7 cellular contexts compared by ENCODE assay signal in genomic region chr6:53979468-53980067, GRCh38.
A peak's percentile ranks its signal among the peaks of the same experiment; 100 is the strongest.
DNase-seq lines count a peak whose midpoint lies in the region; ATAC-seq and TF ChIP-seq lines count a peak whose summit lies in the region.

No MANE protein-coding gene starts in this region.

- H3K4me3 ChIP-seq in coronary artery (no peak overlapping the region), neural progenitor cell (no peak overlapping the region)
- H3K4me3 ChIP-seq in effector memory CD4-positive, alpha-beta T cell (ENCODE audit: insufficient read depth, low read depth, low read length, poor library complexity, severe bottlenecking) = no peak overlapping the region

- H3K27me3 Mint-ChIP-seq in neural progenitor cell (ENCODE audit: insufficient read depth, low read depth) = peaks cover 9% of the 10 kb centered on the region

- no peaks in the 10 kb centered on the region for H3K36me3 ChIP-seq in neural progenitor cell
- no peaks in the 10 kb centered on the region for H3K36me3 ChIP-seq in effector memory CD4-positive, alpha-beta T cell (ENCODE audit: control insufficient read depth, insufficient read depth, low read length)

- no peak overlapping the region for H3K27ac Mint-ChIP-seq in neural progenitor cell

- no peaks in the 10 kb centered on the region for H3K27me3 ChIP-seq in neural progenitor cell
- no peaks in the 10 kb centered on the region for H3K27me3 ChIP-seq in effector memory CD4-positive, alpha-beta T cell (replicated peaks; ENCODE audit: control insufficient read depth, insufficient read depth, low read length, poor library complexity, severe bottlenecking)

- no peaks in the 10 kb centered on the region for H4K20me1 ChIP-seq in neural progenitor cell (ENCODE audit: low read depth)

- H3K4me1 ChIP-seq in neural progenitor cell = no peaks in the 10 kb centered on the region
- no peaks in the 10 kb centered on the region for H3K4me1 ChIP-seq in effector memory CD4-positive, alpha-beta T cell (ENCODE audit: control insufficient read depth, insufficient read depth, low read length, poor library complexity, severe bottlenecking)

- no peaks in the 10 kb centered on the region for H3K4me1 Mint-ChIP-seq in neural progenitor cell

- DNase-seq in DMS79 treated with DMSO at 0.1 percent for 48 hours (lab: John Stamatoyannopoulos, UW) (peak; percentile 58), HCEC 1CT (peak; percentile 56), NCI-H748 treated with DMSO at 0.1 percent for 48 hours (lab: John Stamatoyannopoulos, UW) (peak; percentile 46), coronary artery (ENCODE audit: low spot score) (no peak), neural progenitor cell (ENCODE audit: low spot score) (peak; percentile 60)
- DNase-seq in effector memory CD4-positive, alpha-beta T cell = no peak

- no peaks in the 10 kb centered on the region for H3K79me2 ChIP-seq in neural progenitor cell (ENCODE audit: low read depth)

- no peak overlapping the region for H2AFZ ChIP-seq in neural progenitor cell (replicated peaks)

- H3K9me3 Mint-ChIP-seq in neural progenitor cell = no peaks in the 10 kb centered on the region

- peak; percentile 79 for TF ChIP-seq CTCF in coronary artery (IDR thresholded peaks at IDR 0.05)
- TF ChIP-seq CTCF in neural progenitor cell (IDR thresholded peaks at IDR 0.05) = peak; percentile 95

- no peaks in the 10 kb centered on the region for H3K9me3 ChIP-seq in neural progenitor cell (ENCODE audit: low read depth)
- no peaks in the 10 kb centered on the region for H3K9me3 ChIP-seq in effector memory CD4-positive, alpha-beta T cell (ENCODE audit: control insufficient read depth, low read length)

- H3K27ac ChIP-seq in coronary artery (no peak overlapping the region), neural progenitor cell (no peak overlapping the region)
- H3K27ac ChIP-seq in effector memory CD4-positive, alpha-beta T cell (ENCODE audit: insufficient read depth, low read length, poor library complexity, severe bottlenecking) = no peak overlapping the region

- no peak overlapping the region for H3K9ac ChIP-seq in neural progenitor cell

- no peak for ATAC-seq in HG02571 (IDR thresholded peaks at IDR 0.05; ENCODE audit: unreplicated experiment)

- no peak overlapping the region for H3K4me3 Mint-ChIP-seq in neural progenitor cell

- no peak overlapping the region for H3K4me2 ChIP-seq in neural progenitor cell

- H3K36me3 Mint-ChIP-seq in neural progenitor cell = no peaks in the 10 kb centered on the region

- H3F3A ChIP-seq in neural progenitor cell (ENCODE audit: low read depth) = no peaks in the 10 kb centered on the region

Comparison
In these comparisons a context has a peak if more than half of its experiments do, and no peak if none do; other contexts are left out.
1. DNase-seq: peak in DMS79 treated with DMSO at 0.1 percent for 48 hours (single experiment), HCEC 1CT (single experiment), NCI-H748 treated with DMSO at 0.1 percent for 48 hours (single experiment) and neural progenitor cell (single experiment); none in coronary artery (single experiment) and effector memory CD4-positive, alpha-beta T cell (0 of 3).